Comparison of ENCODE assay signal across 20 cellular contexts in the genomic region with DNA sequence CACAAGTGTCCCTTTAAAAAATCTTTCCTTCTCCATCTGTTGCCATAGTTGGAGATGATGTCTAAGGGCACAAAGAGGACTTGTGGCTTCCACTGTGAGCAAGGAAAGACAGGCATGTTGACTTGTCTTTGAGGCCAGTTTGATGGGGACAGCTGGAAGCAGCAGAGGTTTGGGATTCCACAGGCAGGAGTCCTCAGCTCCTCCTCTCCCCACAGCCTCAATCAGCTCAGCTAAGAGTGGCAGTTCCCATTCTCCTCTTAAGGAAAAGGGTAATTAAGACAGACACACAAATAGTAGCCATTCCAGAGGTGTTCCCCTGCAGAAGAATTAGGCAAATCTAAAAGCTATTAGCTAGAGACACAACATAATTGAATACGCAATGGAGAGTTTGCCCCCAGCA.
A peak's percentile ranks its signal among the peaks of the same experiment; 100 is the strongest.
DNase-seq lines count a peak whose midpoint lies in the region; ATAC-seq and TF ChIP-seq lines count a peak whose summit lies in the region.
"Had no signal": no experiment of that assay in that cellular context is flagged by ENCODE, and none has a peak within 500 bp of the region (broad histone marks: within the 10 kb centered on the region; RNA-seq: fewer than 3 reads in every experiment).

No MANE protein-coding gene starts in this region.

- H3F3A ChIP-seq in neural progenitor cell (ENCODE audit: low read depth) = peaks cover 9% of the 10 kb centered on the region

- no peak for TF ChIP-seq POLR2A in esophagus squamous epithelium (IDR thresholded peaks at IDR 0.05)

- TF ChIP-seq CTCF in esophagus squamous epithelium (IDR thresholded peaks at IDR 0.05) = no peak
- no peak for TF ChIP-seq CTCF in neural progenitor cell (IDR thresholded peaks at IDR 0.05)
- TF ChIP-seq CTCF in osteoblast (IDR thresholded peaks at IDR 0.05; ENCODE audit: extremely low read depth, low read depth, low read length) = no peak
- TF ChIP-seq CTCF in lower lobe of right lung (IDR thresholded peaks at IDR 0.05) = no peak

- intact Hi-C loops in esophagus squamous epithelium (cut with DNase I) (no loop called here), lower lobe of right lung (cut with DNase I) (no loop called here)

- DNase-seq in DMS 273 (lab: John Stamatoyannopoulos, UW; ENCODE audit: unreplicated experiment) (peak; percentile 31), DMS 273 treated with DMSO at 0.1 percent for 48 hours (lab: John Stamatoyannopoulos, UW) (no peak), esophagus squamous epithelium (lab: John Stamatoyannopoulos, UW) (no peak), neural progenitor cell (ENCODE audit: low spot score) (peak; percentile 72), HT-29 (ENCODE audit: low spot score) (no peak), osteoblast (ENCODE audit: insufficient read length, low spot score, missing footprints) (no peak), lower lobe of right lung (no peak)
- DNase-seq: BE2C; CD4-positive, alpha-beta T cell; DMS79; GOT3; KBM-7; NCI-H146; NCI-H345; NCI-H526; NK-92 treated with Interleukin-12 subunit alpha and Interleukin-12 subunit beta, amount 100 ng/mL, for 24 hours; SHP77 had no signal

- no peak for ATAC-seq in GM19324 (IDR thresholded peaks at IDR 0.05; ENCODE audit: low FRiP score, unreplicated experiment)
- ATAC-seq in lower lobe of right lung = no peak
- ATAC-seq: GM12878 had no signal

- H3K4me1 ChIP-seq in esophagus squamous epithelium = peaks cover 0 to 61% (median 33%) of the 10 kb centered on the region in 3 donors
- peaks cover 25% of the 10 kb centered on the region for H3K4me1 ChIP-seq in neural progenitor cell
- peaks cover 33% of the 10 kb centered on the region for H3K4me1 ChIP-seq in osteoblast (ENCODE audit: insufficient read depth, low read length)
- H3K4me1 ChIP-seq in lower lobe of right lung = no peaks in the 10 kb centered on the region
- H3K4me1 ChIP-seq: BE2C had no signal

- H3K27ac ChIP-seq in esophagus squamous epithelium (peak overlapping the region in 3 of 4 donors; percentile 67 to 87 (median 86)), neural progenitor cell (peak overlapping the region; percentile 66), osteoblast (ENCODE audit: low read depth, low read length) (no peak overlapping the region), lower lobe of right lung (no peak overlapping the region)
- H3K27ac ChIP-seq: 22Rv1 had no signal

- H3K79me2 ChIP-seq in neural progenitor cell (ENCODE audit: low read depth) (no peaks in the 10 kb centered on the region), osteoblast (ENCODE audit: insufficient read depth, low read length) (no peaks in the 10 kb centered on the region)

- H4K20me1 ChIP-seq in neural progenitor cell (ENCODE audit: low read depth) (no peaks in the 10 kb centered on the region), osteoblast (ENCODE audit: insufficient read depth, low read length) (no peaks in the 10 kb centered on the region)

- H3K27me3 Mint-ChIP-seq in neural progenitor cell (ENCODE audit: insufficient read depth, low read depth) = no peaks in the 10 kb centered on the region
- H3K27me3 Mint-ChIP-seq: CD4-positive, alpha-beta T cell had no signal

- H3K36me3 ChIP-seq in esophagus squamous epithelium (no peaks in the 10 kb centered on the region), neural progenitor cell (no peaks in the 10 kb centered on the region), osteoblast (ENCODE audit: insufficient read depth, low read length) (no peaks in the 10 kb centered on the region), lower lobe of right lung (no peaks in the 10 kb centered on the region)
- H3K36me3 ChIP-seq: BE2C had no signal

- no peaks in the 10 kb centered on the region for H3K36me3 Mint-ChIP-seq in neural progenitor cell

- H3K4me2 ChIP-seq in neural progenitor cell (peak overlapping the region; percentile 60), osteoblast (ENCODE audit: insufficient read depth, low read length) (no peak overlapping the region)

- H3K9me3 Mint-ChIP-seq in neural progenitor cell = no peaks in the 10 kb centered on the region
- H3K9me3 Mint-ChIP-seq: CD4-positive, alpha-beta T cell had no signal

- peaks cover 6% of the 10 kb centered on the region for H3K4me1 Mint-ChIP-seq in neural progenitor cell

- no peak overlapping the region for H3K9ac ChIP-seq in neural progenitor cell

- H3K27me3 ChIP-seq in esophagus squamous epithelium (no peaks in the 10 kb centered on the region), neural progenitor cell (no peaks in the 10 kb centered on the region), osteoblast (ENCODE audit: insufficient read depth, low read length) (no peaks in the 10 kb centered on the region), lower lobe of right lung (ENCODE audit: low read depth) (no peaks in the 10 kb centered on the region)
- H3K27me3 ChIP-seq: BE2C had no signal

- 75 to 100% methylated on average over 1 of the region's 1 CpG for WGBS in esophagus squamous epithelium, 2 donors

- no peak overlapping the region for H2AFZ ChIP-seq in neural progenitor cell (replicated peaks)
- H2AFZ ChIP-seq in osteoblast (ENCODE audit: low read length) = no peak overlapping the region

- H3K4me3 Mint-ChIP-seq in neural progenitor cell = no peak overlapping the region
- H3K4me3 Mint-ChIP-seq: CD4-positive, alpha-beta T cell had no signal

- no peaks in the 10 kb centered on the region for H3K9me3 ChIP-seq in esophagus squamous epithelium
- no peaks in the 10 kb centered on the region for H3K9me3 ChIP-seq in neural progenitor cell (ENCODE audit: low read depth)
- H3K9me3 ChIP-seq in osteoblast (ENCODE audit: low read depth, low read length) = no peaks in the 10 kb centered on the region
- H3K9me3 ChIP-seq in lower lobe of right lung = no peaks in the 10 kb centered on the region
- H3K9me3 ChIP-seq: BE2C had no signal

- no peak overlapping the region for H3K27ac Mint-ChIP-seq in neural progenitor cell
- H3K27ac Mint-ChIP-seq: CD4-positive, alpha-beta T cell had no signal

- H3K4me3 ChIP-seq in esophagus squamous epithelium (no peak overlapping the region), neural progenitor cell (no peak overlapping the region), osteoblast (ENCODE audit: insufficient read depth, low read length) (no peak overlapping the region), lower lobe of right lung (no peak overlapping the region)
- H3K4me3 ChIP-seq: GM12878 had no signal

Comparison
In these comparisons a context has a peak if more than half of its experiments do, and no peak if none do; other contexts are left out.
1. DNase-seq: peak in DMS 273 (single experiment) and neural progenitor cell (single experiment); none in DMS 273 treated with DMSO at 0.1 percent for 48 hours (single experiment), esophagus squamous epithelium (single experiment), HT-29 (single experiment), osteoblast (single experiment) and lower lobe of right lung (single experiment).
2. H3K27ac ChIP-seq: peak in esophagus squamous epithelium (3 of 4) and neural progenitor cell (single experiment); none in osteoblast (single experiment) and lower lobe of right lung (single experiment).